8 cellular contexts compared by ENCODE assay signal in genomic region chr17:76737082-76737675, GRCh38. TPM values are rescaled to one million over a fixed set of nuclear protein-coding genes. Genes with fewer than 3 reads are reported as not detected.
A peak's percentile ranks its signal among the peaks of the same experiment; 100 is the strongest.
DNase-seq lines count a peak whose midpoint lies in the region; ATAC-seq and TF ChIP-seq lines count a peak whose summit lies in the region.

SRSF2 (minus strand) TSS chr17:76737331; CDS start chr17:76737160, 171 bp downstream.

- H3K36me3 Mint-ChIP-seq in activated CD4-positive, alpha-beta T cell treated with anti-CD3 and anti-CD28 coated beads for 36 hours (ENCODE audit: low read depth), result peaks cover 51% of the 10 kb centered on the region

- H3K27me3 Mint-ChIP-seq in activated CD4-positive, alpha-beta T cell treated with anti-CD3 and anti-CD28 coated beads for 36 hours, result no peaks in the 10 kb centered on the region

- no peaks in the 10 kb centered on the region for H3K9me3 Mint-ChIP-seq in activated CD4-positive, alpha-beta T cell treated with anti-CD3 and anti-CD28 coated beads for 36 hours (ENCODE audit: low read depth)

- H3K27ac Mint-ChIP-seq in activated CD4-positive, alpha-beta T cell treated with anti-CD3 and anti-CD28 coated beads for 36 hours, result peak within 1 kb of the TSS; percentile 98

- POLR2A ChIA-PET in activated CD4-positive, alpha-beta T cell treated with anti-CD3 and anti-CD28 coated beads for 36 hours (lab: Charles Lee), result interaction anchor here (0.6 to 2.6 kb wide), 7 partner anchors 8 to 639 kb away, joined by 3 to 44 read pairs (median 3); partner anchors contain the start of genes JMJD6 and METTL23

- peak within 1 kb of the TSS; percentile 94 for H3K4me3 ChIP-seq in choroid plexus epithelial cell (ENCODE audit: low read depth, low read length)

- peak; percentile 63 for ATAC-seq in HG03442 (IDR thresholded peaks at IDR 0.05; ENCODE audit: unreplicated experiment)
- ATAC-seq in activated CD4-positive, alpha-beta T cell treated with anti-CD3 and anti-CD28 coated beads for 36 hours, result peak; percentile 75

- CTCF ChIA-PET in activated CD4-positive, alpha-beta T cell treated with anti-CD3 and anti-CD28 coated beads for 36 hours (lab: Charles Lee), result no interaction called here

- H3K4me1 Mint-ChIP-seq in activated CD4-positive, alpha-beta T cell treated with anti-CD3 and anti-CD28 coated beads for 36 hours, result peaks cover 40% of the 10 kb centered on the region

- peak within 1 kb of the TSS; percentile 85 for H3K4me3 Mint-ChIP-seq in activated CD4-positive, alpha-beta T cell treated with anti-CD3 and anti-CD28 coated beads for 36 hours

- TF ChIP-seq CTCF in choroid plexus epithelial cell (conservative IDR thresholded peaks at IDR 0.05; ENCODE audit: low read depth, low read length), result no peak

- DNase-seq in Ammon's horn (ENCODE audit: low spot score), result peak; percentile 96
- DNase-seq in GM19238 (ENCODE audit: insufficient read length, low spot score), result peak; percentile 84
- peak; percentile 100 for DNase-seq in NCI-H524 (lab: John Stamatoyannopoulos, UW)
- peak; percentile 99 for DNase-seq in activated CD4-positive, alpha-beta T cell treated with anti-CD3 and anti-CD28 coated beads for 36 hours
- peak; percentile 99 for DNase-seq in choroid plexus epithelial cell (ENCODE audit: low read depth)
- peak; percentile 100 for DNase-seq in kidney glomerular epithelial cell (lab: John Stamatoyannopoulos, UW)
- DNase-seq in stimulated activated CD4-positive, alpha-beta T cell treated with anti-CD3 and anti-CD28 coated beads, Interleukin-1b, Interleukin-23, amount 100 ng/mL, for 1 hour (ENCODE audit: low read depth in 2 of 2), result peak; percentile 96 to 98

- intact Hi-C loops in activated CD4-positive, alpha-beta T cell treated with anti-CD3 and anti-CD28 coated beads for 36 hours (cut with DNase I, micrococcal nuclease), result loop anchor here (1.0 to 10.0 kb wide), 19 partner anchors 11 to 1962 kb away; partner anchors contain the start of genes JMJD6 (in 2 of the 2), METTL23 (in 2 of the 2), SEC14L1 (in 2 of the 2) and ACOX1 (in 1 of the 2)

RNA-seq across cellular contexts. Expression of gene SRSF2, which starts in this region (rescaled TPM):
- 100 to 1,000 TPM; 335 to 340 TPM for total RNA-seq in activated CD4-positive, alpha-beta T cell treated with anti-CD3 and anti-CD28 coated beads for 36 hours

Comparison
In these comparisons a context has a peak if more than half of its experiments do, and no peak if none do; other contexts are left out.
1. Peak in every context shown above with its lines: DNase-seq, ATAC-seq and H3K4me3 ChIP-seq.